In genomic region chr5:62224987-62225601, GRCh38 we compare ENCODE assay signal across 8 cellular contexts.
DNase-seq lines count a peak whose midpoint lies in the region; ATAC-seq and TF ChIP-seq lines count a peak whose summit lies in the region.
"Not testable (repeated sequence)": the region's sequence is repeated elsewhere in the genome, so short reads cannot be mapped to it uniquely, and the experiment has no call there.

No MANE protein-coding gene starts in this region.

- 57 to 63% methylated on average over 4 to 7 of the region's 7 CpGs for WGBS in transverse colon (ENCODE audit: low coverage in 1 of 2), 2 donors

- H4K20me1 ChIP-seq in PC-3 (ENCODE audit: low read length) = not testable (repeated sequence)

- peaks cover 18% of the 10 kb centered on the region for H3K4me1 Mint-ChIP-seq in CD4-positive, alpha-beta T cell (ENCODE audit: low read depth)
- H3K4me1 Mint-ChIP-seq in HFFc6 (ENCODE audit: low read depth) = peaks cover 20% of the 10 kb centered on the region
- H3K4me1 Mint-ChIP-seq in activated CD4-positive, alpha-beta memory T cell treated with anti-CD3 and anti-CD28 coated beads, Interleukin-2, amount 10 ng/mL, durations not matched to agents 7 days and 5 days = peaks cover 29% of the 10 kb centered on the region
- H3K4me1 Mint-ChIP-seq in brain = peaks cover 10% of the 10 kb centered on the region
- H3K4me1 Mint-ChIP-seq in nephron = peaks cover 12% of the 10 kb centered on the region

- H3K27me3 ChIP-seq in CD4-positive, alpha-beta T cell (ENCODE audit: control insufficient read depth, insufficient read depth, low read length); PC-3 (ENCODE audit: low read length); transverse colon: not testable (repeated sequence)

- H3K79me2 ChIP-seq in PC-3 (ENCODE audit: low read length) = not testable (repeated sequence)

- H3K9me3 Mint-ChIP-seq in CD4-positive, alpha-beta T cell; HFFc6; activated CD4-positive, alpha-beta memory T cell treated with anti-CD3 and anti-CD28 coated beads, Interleukin-2, amount 10 ng/mL, durations not matched to agents 7 days and 5 days: not testable (repeated sequence)
- H3K9me3 Mint-ChIP-seq in brain = peaks cover 21 to 46% (median 33%) of the 10 kb centered on the region in 5 experiments
- peaks cover 32% of the 10 kb centered on the region for H3K9me3 Mint-ChIP-seq in nephron

- H3K9ac ChIP-seq in PC-3 (ENCODE audit: low read length) = not testable (repeated sequence)

- H3K27ac ChIP-seq in CD4-positive, alpha-beta T cell (ENCODE audit: low read depth, low read length); PC-3 (ENCODE audit: low read length); transverse colon: not testable (repeated sequence)

- H3K4me2 ChIP-seq in PC-3 (ENCODE audit: low read length) = peak overlapping the region; percentile 71; the same call in 1 of the 2 replicates

- not testable (repeated sequence) for TF ChIP-seq EP300 in transverse colon (IDR thresholded peaks at IDR 0.05; ENCODE audit: low read depth)

- H3K36me3 Mint-ChIP-seq in CD4-positive, alpha-beta T cell (ENCODE audit: low read depth); HFFc6 (ENCODE audit: low read depth); brain; nephron (ENCODE audit: low read depth): not testable (repeated sequence)
- H3K36me3 Mint-ChIP-seq in activated CD4-positive, alpha-beta memory T cell treated with anti-CD3 and anti-CD28 coated beads, Interleukin-2, amount 10 ng/mL, durations not matched to agents 7 days and 5 days (ENCODE audit: low read depth) = peaks cover 29% of the 10 kb centered on the region

- H3K4me3 ChIP-seq in PC-3 (ENCODE audit: low read length) = 0 out of 2 replicates have a peak overlapping the region, but pooled peaks have one; percentile 43
- H3K4me3 ChIP-seq in fibroblast of villous mesenchyme (ENCODE audit: low read depth, low read length); transverse colon: not testable (repeated sequence)

- H3F3A ChIP-seq in PC-3 (ENCODE audit: low read length, unreplicated experiment) = not testable (repeated sequence)

- peak overlapping the region; percentile 68 for H3K27ac Mint-ChIP-seq in CD4-positive, alpha-beta T cell
- not testable (repeated sequence) for H3K27ac Mint-ChIP-seq in HFFc6, brain, nephron
- H3K27ac Mint-ChIP-seq in activated CD4-positive, alpha-beta memory T cell treated with anti-CD3 and anti-CD28 coated beads, Interleukin-2, amount 10 ng/mL, durations not matched to agents 7 days and 5 days = peak overlapping the region; percentile 75

- not testable (repeated sequence) for H3K9me3 ChIP-seq in CD4-positive, alpha-beta T cell (ENCODE audit: control insufficient read depth, low read length); PC-3 (ENCODE audit: low read length); transverse colon

- H2AFZ ChIP-seq in PC-3 (ENCODE audit: low read length) = peak overlapping the region; percentile 55; the same call in 1 of the 2 replicates

- not testable (repeated sequence) for H3K36me3 ChIP-seq in PC-3 (ENCODE audit: low read depth, low read length); transverse colon

- intact Hi-C loops in CD4-positive, alpha-beta T cell (cut with DNase I, micrococcal nuclease) = loop anchor here (1.0 to 10.0 kb wide), 4 partner anchors 37 to 130 kb away; partner anchors contain the start of gene KIF2A (in 2 of the 2)
- intact Hi-C loops in PC-3 (cut with micrococcal nuclease) = loop anchor here (2.0 to 5.0 kb wide), 2 partner anchors 82 to 127 kb away; partner anchors contain the start of gene KIF2A
- intact Hi-C loops in transverse colon (cut with DNase I; ENCODE audit: low total_unique reads) = not testable (repeated sequence)

- not testable (repeated sequence) for BruUV-seq in PC-3 (replicated peaks; lab: Mats Ljungman, UMichigan)

- peak; percentile 74 for TF ChIP-seq CTCF in CD4-positive, alpha-beta T cell (IDR thresholded peaks at IDR 0.05)
- peak; percentile 83 for TF ChIP-seq CTCF in HFFc6 (IDR thresholded peaks at IDR 0.05)
- peak; percentile 34; the same call in 1 of the 2 replicates for TF ChIP-seq CTCF in PC-3 (conservative IDR thresholded peaks at IDR 0.05; ENCODE audit: low read depth, low read length)
- TF ChIP-seq CTCF in brain (conservative IDR thresholded peaks at IDR 0.05) = peak; percentile 32 to 62
- peak; percentile 18 for TF ChIP-seq CTCF in fibroblast of villous mesenchyme (IDR thresholded peaks at IDR 0.05; ENCODE audit: insufficient read depth, low read depth, low read length)
- peak in 2 of 3 experiments; percentile 10 to 45 for TF ChIP-seq CTCF in nephron (IDR thresholded peaks at IDR 0.05; ENCODE audit: unreplicated experiment in 3 of 3)
- peak; percentile 32 to 54 (median 52) for TF ChIP-seq CTCF in transverse colon (IDR thresholded peaks at IDR 0.05)

- not testable (repeated sequence) for H3K27me3 Mint-ChIP-seq in CD4-positive, alpha-beta T cell; activated CD4-positive, alpha-beta memory T cell treated with anti-CD3 and anti-CD28 coated beads, Interleukin-2, amount 10 ng/mL, durations not matched to agents 7 days and 5 days; brain; nephron (ENCODE audit: low read depth)
- H3K27me3 Mint-ChIP-seq in HFFc6 (ENCODE audit: insufficient read depth) = peaks cover 24% of the 10 kb centered on the region

- not testable (repeated sequence) for ATAC-seq in CD4-positive, alpha-beta T cell (ENCODE audit: poor library complexity); PC-3

- POLR2A ChIA-PET in CD4-positive, alpha-beta T cell (lab: Charles Lee) = interaction anchor here (0.9 to 2.3 kb wide), 3 partner anchors 81 to 187 kb away, joined by 3 to 12 read pairs (median 4); partner anchors contain the start of genes DIMT1, IPO11 and KIF2A
- POLR2A ChIA-PET in PC-3 (lab: Charles Lee; ENCODE audit: unreplicated experiment) = not testable (repeated sequence)
- POLR2A ChIA-PET in activated CD4-positive, alpha-beta memory T cell treated with anti-CD3 and anti-CD28 coated beads, Interleukin-2, amount 10 ng/mL, durations not matched to agents 7 days and 5 days (lab: Charles Lee) = interaction anchor here (0.8 to 2.8 kb wide), 12 partner anchors 16 to 180 kb away, joined by 3 to 32 read pairs (median 4); partner anchors contain the start of genes DIMT1 and KIF2A

- not testable (repeated sequence) for TF ChIP-seq POLR2A in transverse colon (IDR thresholded peaks at IDR 0.05)

- in situ Hi-C loops in transverse colon (cut with MboI; ENCODE audit: low pct_ligation_motif_present in 1 of 4, low pct_unique_long_range_greater_than_20kb in 1 of 4, low sequenced_read_pairs in 3 of 4) = loop anchor here in 2 of 4 donors (5.0 to 10.0 kb wide), 2 partner anchors 130 to 132 kb away; no protein-coding TSS in a partner anchor

- CTCF ChIA-PET in CD4-positive, alpha-beta T cell (lab: Charles Lee) = interaction anchor here (0.8 to 1.2 kb wide), 6 partner anchors 35 to 131 kb away, joined by 3 to 8 read pairs (median 3); no protein-coding TSS in a partner anchor
- CTCF ChIA-PET in PC-3 (lab: Charles Lee) = interaction anchor here (0.7 to 0.9 kb wide), 3 partner anchors 8 to 128 kb away, joined by 3 to 4 read pairs (median 3); no protein-coding TSS in a partner anchor
- CTCF ChIA-PET in activated CD4-positive, alpha-beta memory T cell treated with anti-CD3 and anti-CD28 coated beads, Interleukin-2, amount 10 ng/mL, durations not matched to agents 7 days and 5 days (lab: Charles Lee) = interaction anchor here (0.6 to 4.8 kb wide), 35 partner anchors 8 to 353 kb away, joined by 3 to 76 read pairs (median 6); partner anchors contain the start of genes DIMT1, IPO11, KIF2A and LRRC70

- peak overlapping the region; percentile 75 for H3K4me3 Mint-ChIP-seq in CD4-positive, alpha-beta T cell
- not testable (repeated sequence) for H3K4me3 Mint-ChIP-seq in HFFc6, brain
- peak overlapping the region; percentile 74 for H3K4me3 Mint-ChIP-seq in activated CD4-positive, alpha-beta memory T cell treated with anti-CD3 and anti-CD28 coated beads, Interleukin-2, amount 10 ng/mL, durations not matched to agents 7 days and 5 days
- H3K4me3 Mint-ChIP-seq in nephron = peak overlapping the region in 1 of 3 experiments; percentile 32

- not testable (repeated sequence) for H3K4me1 ChIP-seq in PC-3 (ENCODE audit: insufficient read depth, low read length); transverse colon

- DNase-seq in CD4-positive, alpha-beta T cell; HFFc6; activated CD4-positive, alpha-beta memory T cell treated with anti-CD3 and anti-CD28 coated beads, Interleukin-2, amount 10 ng/mL, durations not matched to agents 7 days and 5 days; fibroblast of villous mesenchyme (ENCODE audit: low read depth); transverse colon: not testable (repeated sequence)
- peak; percentile 33 for DNase-seq in PC-3

- H3K9me2 ChIP-seq in PC-3 (replicated peaks; ENCODE audit: low read length) = not testable (repeated sequence)

Comparison
In these comparisons a context has a peak if more than half of its experiments do, and no peak if none do; other contexts are left out.
1. CTCF ChIP-seq: peak in every context shown above with its lines; median percentile 83 in HFFc6; 74 in CD4-positive, alpha-beta T cell; 52 in transverse colon; 47 in brain; 34 in PC-3; 28 in nephron; 18 in fibroblast of villous mesenchyme.